Comparison of ENCODE assay signal across 10 cellular contexts in genomic region chr6:20672038-20672437, GRCh38.
"Had no signal": no experiment of that assay in that cellular context is flagged by ENCODE, and none has a peak within 500 bp of the region (broad histone marks: within the 10 kb centered on the region; RNA-seq: fewer than 3 reads in every experiment).

No MANE protein-coding gene starts in this region.

- ATAC-seq: GM23338, HCT116 had no signal

- H3K4me2 ChIP-seq: GM23338, KMS-11 had no signal

- H3K4me3 Mint-ChIP-seq: GM23338 had no signal

- H2AFZ ChIP-seq: GM23338 had no signal

- H3K4me3 ChIP-seq: GM23338, HAP-1 had no signal

- H3K9me3 ChIP-seq: HAP-1 had no signal

- H3K36me3 ChIP-seq: HAP-1 had no signal

- H3K27ac Mint-ChIP-seq: GM23338 had no signal

- H3K9me3 Mint-ChIP-seq: GM23338 had no signal

- DNase-seq: IMR-90, Karpas-422, KBM-7 had no signal

- FAIRE-seq: H1, H54, HTR-8/SVneo had no signal

- H3K9ac ChIP-seq: KMS-11 had no signal

- H3K27ac ChIP-seq: KMS-11 had no signal
